In genomic region chr7:106966121-106966520, GRCh38 we compare ENCODE assay signal across 20 cellular contexts.
"Had no signal": no experiment of that assay in that cellular context is flagged by ENCODE, and none has a peak within 500 bp of the region (broad histone marks: within the 10 kb centered on the region; RNA-seq: fewer than 3 reads in every experiment).

No MANE protein-coding gene starts in this region.

- H3K9me3 Mint-ChIP-seq: effector memory CD8-positive, alpha-beta T cell; nephron; stimulated activated naive CD8-positive, alpha-beta T cell treated with anti-CD3 and anti-CD28 coated beads, Interleukin-15, amount 100 ng/mL, for 72 hours had no signal

- H3K4me1 Mint-ChIP-seq: stimulated activated naive CD8-positive, alpha-beta T cell treated with anti-CD3 and anti-CD28 coated beads, Interleukin-15, amount 100 ng/mL, for 72 hours had no signal

- H3K27ac Mint-ChIP-seq: effector memory CD8-positive, alpha-beta T cell; memory B cell; nephron; stimulated activated naive B cell treated with anti-CD40 and anti-IgM and Interleukin-4, amounts not matched to agents 10 μg/mL and 1 μg/mL and 100 μg/mL, for 72 hours; stimulated activated naive CD8-positive, alpha-beta T cell treated with anti-CD3 and anti-CD28 coated beads, Interleukin-15, amount 100 ng/mL, for 72 hours had no signal

- H3K36me3 Mint-ChIP-seq: memory B cell; stimulated activated naive B cell treated with anti-CD40 and anti-IgM and Interleukin-4, amounts not matched to agents 10 μg/mL and 1 μg/mL and 100 μg/mL, for 72 hours had no signal

- H3K4me3 ChIP-seq: esophagus muscularis mucosa, gastrocnemius medialis, heart right ventricle, left ventricle myocardium inferior, lower lobe of right lung, spleen, testis, tibial nerve had no signal

- H3K4me3 Mint-ChIP-seq: effector memory CD8-positive, alpha-beta T cell; memory B cell; nephron; stimulated activated naive B cell treated with anti-CD40 and anti-IgM and Interleukin-4, amounts not matched to agents 10 μg/mL and 1 μg/mL and 100 μg/mL, for 72 hours had no signal

- H3K27ac ChIP-seq: epithelial cell of prostate, esophagus muscularis mucosa, gastrocnemius medialis, heart right ventricle, left ventricle myocardium inferior, lower lobe of right lung, testis, tibial nerve had no signal

- ATAC-seq: effector memory CD8-positive, alpha-beta T cell; gastrocnemius medialis; heart right ventricle; lower lobe of right lung; sciatic nerve; stimulated activated naive B cell treated with anti-CD40 and anti-IgM and Interleukin-4, amounts not matched to agents 10 μg/mL and 1 μg/mL and 100 μg/mL, for 72 hours; stimulated activated naive CD8-positive, alpha-beta T cell treated with anti-CD3 and anti-CD28 coated beads, Interleukin-15, amount 100 ng/mL, for 72 hours had no signal

- H3K27me3 ChIP-seq: esophagus muscularis mucosa, gastrocnemius medialis, heart right ventricle, spleen, testis, tibial nerve had no signal

- DNase-seq: effector memory CD8-positive, alpha-beta T cell; gastrocnemius medialis; heart right ventricle; hypothalamus; left ventricle myocardium inferior; lower lobe of right lung; midbrain; spleen; stimulated activated CD4-positive, alpha-beta T cell treated with anti-CD3 and anti-CD28 coated beads, Interleukin-15, amount 100 ng/mL, for 24 hours; stimulated activated CD4-positive, alpha-beta T cell treated with anti-CD3 and anti-CD28 coated beads, Interleukin-1b, Interleukin-23, amount 100 ng/mL, for 48 hours; stimulated activated CD4-positive, alpha-beta T cell treated with anti-CD3 and anti-CD28 coated beads, Interleukin-4, amount 100 ng/mL, for 24 hours; stimulated activated naive B cell treated with anti-CD40 and anti-IgM and Interleukin-4, amounts not matched to agents 10 μg/mL and 1 μg/mL and 100 μg/mL, for 72 hours; stimulated activated naive CD8-positive, alpha-beta T cell treated with anti-CD3 and anti-CD28 coated beads, Interleukin-15, amount 100 ng/mL, for 72 hours; testis had no signal

- H3K36me3 ChIP-seq: esophagus muscularis mucosa, gastrocnemius medialis, heart right ventricle, left ventricle myocardium inferior, lower lobe of right lung, spleen, tibial nerve had no signal

- H3K9me3 ChIP-seq: esophagus muscularis mucosa, gastrocnemius medialis, heart right ventricle, left ventricle myocardium inferior, lower lobe of right lung, spleen, testis, tibial nerve had no signal
